In genomic region chr22:43466710-43467109, GRCh38 we compare ENCODE assay signal across 26 cellular contexts. TPM values are rescaled to one million over a fixed set of nuclear protein-coding genes. Genes with fewer than 3 reads are reported as not detected.
"Had no signal": no experiment of that assay in that cellular context is flagged by ENCODE, and none has a peak within 500 bp of the region (broad histone marks: within the 10 kb centered on the region; RNA-seq: fewer than 3 reads in every experiment).

No MANE protein-coding gene starts in this region.

- H3K27ac ChIP-seq: colonic mucosa, epithelial cell of prostate, esophagus squamous epithelium, gastrocnemius medialis, heart right ventricle, left lung, lower lobe of right lung had no signal

- DNase-seq: colonic mucosa; cortex of kidney; effector CD8-positive, alpha-beta T cell; effector memory CD8-positive, alpha-beta T cell; endodermal cell; erythroblast; esophagus squamous epithelium; foreskin fibroblast; foreskin melanocyte; gastrocnemius medialis; glutamatergic neuron; heart right ventricle; hippocampal formation; left cardiac atrium; left lung; left ventricle myocardium superior; lower lobe of right lung; mesenchymal stem cell had no signal

- H3K4me3 ChIP-seq: colonic mucosa, esophagus squamous epithelium, gastrocnemius medialis, heart right ventricle, left lung, lower lobe of right lung had no signal

- ATAC-seq: effector memory CD8-positive, alpha-beta T cell; esophagus mucosa; gastrocnemius medialis; heart right ventricle; left cardiac atrium; left lung; left ventricle myocardium superior had no signal

- H3K4me1 ChIP-seq: colonic mucosa, esophagus squamous epithelium, gastrocnemius medialis, heart right ventricle, left lung, lower lobe of right lung had no signal

- H3K36me3 ChIP-seq: colonic mucosa, esophagus squamous epithelium, gastrocnemius medialis, heart right ventricle, left lung, lower lobe of right lung had no signal

- H3K27me3 ChIP-seq: colonic mucosa had no signal

- H3K9me3 ChIP-seq: colonic mucosa, gastrocnemius medialis had no signal

RNA-seq across cellular contexts. Expression of gene MPPED1, which starts 54.9 kb away (rescaled TPM):
- total RNA-seq: chondrocyte, dermis microvascular lymphatic vessel endothelial cell, esophagus mucosa, esophagus squamous epithelium, gastrocnemius medialis, heart right ventricle, kidney epithelial cell, left lung, left ventricle myocardium superior, lower lobe of right lung, mononuclear cell, mucosa of gallbladder had no signal
- polyA plus RNA-seq: keratinocyte had no signal
